9 cellular contexts compared by ENCODE assay signal in genomic region chr5:141603912-141604311, GRCh38. TPM values are rescaled to one million over a fixed set of nuclear protein-coding genes. Genes with fewer than 3 reads are reported as not detected.
DNase-seq lines count a peak whose midpoint lies in the region; ATAC-seq and TF ChIP-seq lines count a peak whose summit lies in the region.
"Had no signal": no experiment of that assay in that cellular context is flagged by ENCODE, and none has a peak within 500 bp of the region (broad histone marks: within the 10 kb centered on the region; RNA-seq: fewer than 3 reads in every experiment).

No MANE protein-coding gene starts in this region.

- H3K27me3 Mint-ChIP-seq in activated CD4-positive, alpha-beta T cell treated with anti-CD3 and anti-CD28 coated beads for 36 hours, result no peaks in the 10 kb centered on the region
- H3K27me3 Mint-ChIP-seq in activated CD8-positive, alpha-beta T cell treated with anti-CD3 and anti-CD28 coated beads for 36 hours, result no peaks in the 10 kb centered on the region
- H3K27me3 Mint-ChIP-seq in immature natural killer cell (ENCODE audit: low read depth in 3 of 3), result peaks cover 2 to 11% (median 5%) of the 10 kb centered on the region in 3 donors
- no peaks in the 10 kb centered on the region for H3K27me3 Mint-ChIP-seq in stimulated activated naive CD8-positive, alpha-beta T cell treated with anti-CD3 and anti-CD28 coated beads, Interleukin-15, amount 100 ng/mL, for 72 hours

- peaks cover 11% of the 10 kb centered on the region for H3K36me3 Mint-ChIP-seq in activated CD4-positive, alpha-beta T cell treated with anti-CD3 and anti-CD28 coated beads for 36 hours (ENCODE audit: low read depth)
- peaks cover 12% of the 10 kb centered on the region for H3K36me3 Mint-ChIP-seq in activated CD8-positive, alpha-beta T cell treated with anti-CD3 and anti-CD28 coated beads for 36 hours (ENCODE audit: low read depth)
- peaks cover 0 to 6% (median 5%) of the 10 kb centered on the region in 3 donors for H3K36me3 Mint-ChIP-seq in immature natural killer cell

- peak overlapping the region; percentile 93 for H3K27ac Mint-ChIP-seq in activated CD4-positive, alpha-beta T cell treated with anti-CD3 and anti-CD28 coated beads for 36 hours
- H3K27ac Mint-ChIP-seq in activated CD8-positive, alpha-beta T cell treated with anti-CD3 and anti-CD28 coated beads for 36 hours, result peak overlapping the region; percentile 86
- peak overlapping the region; percentile 90 to 98 (median 96) for H3K27ac Mint-ChIP-seq in immature natural killer cell
- peak overlapping the region in 1 of 2 donors; percentile 75 for H3K27ac Mint-ChIP-seq in stimulated activated naive CD8-positive, alpha-beta T cell treated with anti-CD3 and anti-CD28 coated beads, Interleukin-15, amount 100 ng/mL, for 72 hours

- peak; percentile 11 for ATAC-seq in activated CD4-positive, alpha-beta T cell treated with anti-CD3 and anti-CD28 coated beads for 36 hours
- ATAC-seq in activated CD8-positive, alpha-beta T cell treated with anti-CD3 and anti-CD28 coated beads for 36 hours, result no peak
- no peak for ATAC-seq in stimulated activated naive CD8-positive, alpha-beta T cell treated with anti-CD3 and anti-CD28 coated beads, Interleukin-15, amount 100 ng/mL, for 72 hours

- no peak for TF ChIP-seq CTCF in activated CD8-positive, alpha-beta T cell treated with anti-CD3 and anti-CD28 coated beads for 36 hours (IDR thresholded peaks at IDR 0.05)

- no peaks in the 10 kb centered on the region for H3K9me3 Mint-ChIP-seq in activated CD4-positive, alpha-beta T cell treated with anti-CD3 and anti-CD28 coated beads for 36 hours (ENCODE audit: low read depth)
- no peaks in the 10 kb centered on the region for H3K9me3 Mint-ChIP-seq in activated CD8-positive, alpha-beta T cell treated with anti-CD3 and anti-CD28 coated beads for 36 hours
- H3K9me3 Mint-ChIP-seq in immature natural killer cell, result no peaks in the 10 kb centered on the region
- H3K9me3 Mint-ChIP-seq in stimulated activated naive CD8-positive, alpha-beta T cell treated with anti-CD3 and anti-CD28 coated beads, Interleukin-15, amount 100 ng/mL, for 72 hours, result no peaks in the 10 kb centered on the region

- H3K4me3 Mint-ChIP-seq in activated CD4-positive, alpha-beta T cell treated with anti-CD3 and anti-CD28 coated beads for 36 hours, result peak overlapping the region; percentile 58
- no peak overlapping the region for H3K4me3 Mint-ChIP-seq in activated CD8-positive, alpha-beta T cell treated with anti-CD3 and anti-CD28 coated beads for 36 hours
- H3K4me3 Mint-ChIP-seq in immature natural killer cell, result peak overlapping the region; percentile 79 to 87 (median 85)
- H3K4me3 Mint-ChIP-seq in stimulated activated naive CD8-positive, alpha-beta T cell treated with anti-CD3 and anti-CD28 coated beads, Interleukin-15, amount 100 ng/mL, for 72 hours, result peak overlapping the region; percentile 13 to 74

- POLR2A ChIA-PET in activated CD4-positive, alpha-beta T cell treated with anti-CD3 and anti-CD28 coated beads for 36 hours (lab: Charles Lee), result interaction anchor here (0.7 to 1.2 kb wide), 3 partner anchors 10 to 246 kb away, joined by 3 to 4 read pairs (median 3); no protein-coding TSS in a partner anchor
- POLR2A ChIA-PET in activated CD8-positive, alpha-beta T cell treated with anti-CD3 and anti-CD28 coated beads for 36 hours (lab: Charles Lee), result interaction anchor here (0.7 to 1.8 kb wide), 3 partner anchors 11 to 16 kb away, joined by 3 to 6 read pairs (median 4); no protein-coding TSS in a partner anchor

- intact Hi-C loops in activated CD4-positive, alpha-beta T cell treated with anti-CD3 and anti-CD28 coated beads for 36 hours (cut with DNase I, micrococcal nuclease), result loop anchor here in 1 of 2 experiments (10.0 kb wide), 1 partner anchor 1221 kb away; no protein-coding TSS in a partner anchor
- intact Hi-C loops in activated CD8-positive, alpha-beta T cell treated with anti-CD3 and anti-CD28 coated beads for 36 hours (cut with micrococcal nuclease), result loop anchor here (2.0 kb wide), 1 partner anchor 15 kb away; the partner anchor contains the start of gene DIAPH1

- no peak for DNase-seq in activated CD4-positive, alpha-beta T cell treated with anti-CD3 and anti-CD28 coated beads for 36 hours
- no peak for DNase-seq in activated CD4-positive, alpha-beta T cell treated with anti-CD3 and anti-CD28 coated beads for 4 hours
- DNase-seq in activated CD8-positive, alpha-beta T cell treated with anti-CD3 and anti-CD28 coated beads for 36 hours, result no peak
- no peak for DNase-seq in immature natural killer cell
- DNase-seq in stimulated activated naive CD8-positive, alpha-beta T cell treated with anti-CD3 and anti-CD28 coated beads, Interleukin-15, amount 100 ng/mL, for 72 hours, result no peak
- DNase-seq in SW480 (ENCODE audit: low spot score), result no peak
- DNase-seq in GM19240 (ENCODE audit: insufficient read length, low spot score), result no peak
- no peak for DNase-seq in KG1 (lab: John Stamatoyannopoulos, UW)
- DNase-seq: NCI-H2227 treated with DMSO at 0.1 percent for 48 hours had no signal

- CTCF ChIA-PET in activated CD4-positive, alpha-beta T cell treated with anti-CD3 and anti-CD28 coated beads for 36 hours (lab: Charles Lee), result interaction anchor here (0.6 to 5.4 kb wide), 11 partner anchors 11 to 271 kb away, joined by 3 to 50 read pairs (median 3); partner anchors contain the start of gene DIAPH1
- CTCF ChIA-PET in activated CD8-positive, alpha-beta T cell treated with anti-CD3 and anti-CD28 coated beads for 36 hours (lab: Charles Lee), result interaction anchor here (1.3 to 9.6 kb wide), 6 partner anchors 10 to 46 kb away, joined by 3 to 132 read pairs (median 6); partner anchors contain the start of gene DIAPH1

- H3K4me1 Mint-ChIP-seq in activated CD4-positive, alpha-beta T cell treated with anti-CD3 and anti-CD28 coated beads for 36 hours, result peaks cover 91% of the 10 kb centered on the region
- H3K4me1 Mint-ChIP-seq in activated CD8-positive, alpha-beta T cell treated with anti-CD3 and anti-CD28 coated beads for 36 hours (ENCODE audit: low read depth), result peaks cover 84% of the 10 kb centered on the region
- peaks cover 97 to 100% of the 10 kb centered on the region in 2 donors for H3K4me1 Mint-ChIP-seq in immature natural killer cell
- peaks cover 89% of the 10 kb centered on the region for H3K4me1 Mint-ChIP-seq in stimulated activated naive CD8-positive, alpha-beta T cell treated with anti-CD3 and anti-CD28 coated beads, Interleukin-15, amount 100 ng/mL, for 72 hours

RNA-seq across cellular contexts. Expression of gene DIAPH1, which starts 14.9 kb away (rescaled TPM):
- total RNA-seq in activated CD4-positive, alpha-beta T cell treated with anti-CD3 and anti-CD28 coated beads for 36 hours, result 100 to 1,000 TPM; 185 to 212 TPM
- 100 to 1,000 TPM; 209 to 218 TPM for total RNA-seq in activated CD8-positive, alpha-beta T cell treated with anti-CD3 and anti-CD28 coated beads for 36 hours
- polyA plus RNA-seq in immature natural killer cell, result 100 to 1,000 TPM; 108 to 187 (median 123) TPM

RNA-seq across cellular contexts. Expression of gene HDAC3, which starts 32.7 kb away (rescaled TPM):
- 10 to 100 TPM; 85.9 to 88.6 TPM for total RNA-seq in activated CD4-positive, alpha-beta T cell treated with anti-CD3 and anti-CD28 coated beads for 36 hours
- 10 to 100 TPM; 94.8 to 98.3 TPM for total RNA-seq in activated CD8-positive, alpha-beta T cell treated with anti-CD3 and anti-CD28 coated beads for 36 hours
- polyA plus RNA-seq in immature natural killer cell, result 100 to 1,000 TPM in 1 of 3 donors, 10 to 100 TPM in 2; 71.5 to 140 (median 80.6) TPM

RNA-seq across cellular contexts. Expression of gene RELL2, which starts 32.9 kb away (rescaled TPM):
- total RNA-seq in activated CD4-positive, alpha-beta T cell treated with anti-CD3 and anti-CD28 coated beads for 36 hours, result 10 to 100 TPM; 24.3 to 27.8 TPM
- total RNA-seq in activated CD8-positive, alpha-beta T cell treated with anti-CD3 and anti-CD28 coated beads for 36 hours, result 10 to 100 TPM; 31.4 to 35.6 TPM
- 1 to 10 TPM; 1.0 to 3.1 (median 1.5) TPM for polyA plus RNA-seq in immature natural killer cell

RNA-seq across cellular contexts. Expression of gene FCHSD1, which starts 47.3 kb away (rescaled TPM):
- 10 to 100 TPM; 28.2 to 32.9 TPM for total RNA-seq in activated CD4-positive, alpha-beta T cell treated with anti-CD3 and anti-CD28 coated beads for 36 hours
- 10 to 100 TPM; 30.1 to 31.8 TPM for total RNA-seq in activated CD8-positive, alpha-beta T cell treated with anti-CD3 and anti-CD28 coated beads for 36 hours
- 10 to 100 TPM in 2 of 3 donors, 1 to 10 TPM in 1; 5.9 to 14.7 (median 10.9) TPM for polyA plus RNA-seq in immature natural killer cell
